In the genomic region with DNA sequence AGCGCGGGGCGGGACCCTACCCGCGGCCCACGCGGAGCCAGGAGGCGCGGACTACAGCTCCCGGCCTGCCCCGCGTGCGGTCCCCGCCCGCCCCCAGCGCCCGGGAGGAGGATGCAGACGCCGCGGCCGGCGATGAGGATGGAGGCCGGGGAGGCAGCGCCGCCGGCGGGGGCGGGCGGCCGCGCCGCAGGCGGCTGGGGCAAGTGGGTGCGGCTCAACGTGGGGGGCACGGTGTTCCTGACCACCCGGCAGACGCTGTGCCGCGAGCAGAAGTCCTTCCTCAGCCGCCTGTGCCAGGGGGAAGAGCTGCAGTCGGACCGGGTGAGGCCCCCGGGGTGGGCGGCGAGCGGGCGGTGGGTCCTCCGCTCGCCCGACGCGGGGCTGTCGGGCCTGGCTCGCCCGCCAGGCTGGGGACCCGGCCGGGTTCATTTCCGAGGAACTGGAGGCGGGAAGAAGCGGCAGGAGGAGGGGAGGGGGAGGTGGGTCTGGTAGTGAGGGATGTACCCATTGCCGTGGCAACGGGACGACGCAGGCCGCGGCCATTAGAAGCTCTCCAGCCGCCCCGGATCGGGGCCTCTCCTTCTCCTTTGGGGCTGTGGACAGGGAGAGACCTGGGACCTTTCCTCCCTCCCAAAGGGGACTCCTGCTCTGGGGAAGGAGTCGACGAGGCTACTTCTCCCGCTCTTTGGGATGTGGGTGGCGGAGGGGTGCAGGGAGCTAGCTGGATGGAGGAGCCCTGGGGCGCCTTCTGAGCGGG, we compare ENCODE assay signal across 8 cellular contexts.
DNase-seq lines count a peak whose midpoint lies in the region; ATAC-seq and TF ChIP-seq lines count a peak whose summit lies in the region.

A gene with protein sequence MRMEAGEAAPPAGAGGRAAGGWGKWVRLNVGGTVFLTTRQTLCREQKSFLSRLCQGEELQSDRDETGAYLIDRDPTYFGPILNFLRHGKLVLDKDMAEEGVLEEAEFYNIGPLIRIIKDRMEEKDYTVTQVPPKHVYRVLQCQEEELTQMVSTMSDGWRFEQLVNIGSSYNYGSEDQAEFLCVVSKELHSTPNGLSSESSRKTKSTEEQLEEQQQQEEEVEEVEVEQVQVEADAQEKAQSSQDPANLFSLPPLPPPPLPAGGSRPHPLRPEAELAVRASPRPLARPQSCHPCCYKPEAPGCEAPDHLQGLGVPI (plus strand): TSS at position 114 of the 757 bp plus-strand sequence. CDS start 19 bp downstream, at position 133.

- CTCF ChIA-PET in HEK293T (lab: Yijun Ruan, JAX): interaction anchor here (0.5 to 1.4 kb wide), 3 partner anchors 48 to 196 kb away, joined by 3 to 5 read pairs (median 3); no protein-coding TSS in a partner anchor

- POLR2A ChIA-PET in HEK293T (lab: Yijun Ruan, JAX): interaction anchor here (0.6 to 2.4 kb wide), 10 partner anchors 9 to 89 kb away, joined by 3 to 12 read pairs (median 4); a partner anchor contains a TSS

- H3K36me3 ChIP-seq in effector memory CD4-positive, alpha-beta T cell (ENCODE audit: control insufficient read depth, insufficient read depth, low read length): peaks cover 16% of the 10 kb centered on the region

- H3K4me3 ChIP-seq in effector memory CD4-positive, alpha-beta T cell (ENCODE audit: insufficient read depth, low read depth, low read length, poor library complexity, severe bottlenecking): peak within 1 kb of the TSS; percentile 73

- ATAC-seq in memory B cell (ENCODE audit: low read depth): peak; percentile 99

- peaks cover 6% of the 10 kb centered on the region for H3K4me1 Mint-ChIP-seq in memory B cell

- H3K27me3 Mint-ChIP-seq in memory B cell: no peaks in the 10 kb centered on the region

- H3K27ac Mint-ChIP-seq in memory B cell: peak within 1 kb of the TSS; percentile 53

- no peaks in the 10 kb centered on the region for H3K9me3 ChIP-seq in effector memory CD4-positive, alpha-beta T cell (ENCODE audit: control insufficient read depth, low read length)

- peak within 1 kb of the TSS; percentile 84 for H3K4me3 Mint-ChIP-seq in memory B cell

- H3K4me1 ChIP-seq in effector memory CD4-positive, alpha-beta T cell (ENCODE audit: control insufficient read depth, insufficient read depth, low read length, poor library complexity, severe bottlenecking): peaks cover 7% of the 10 kb centered on the region

- H3K36me3 Mint-ChIP-seq in memory B cell: peaks cover 7% of the 10 kb centered on the region

- H3K27ac ChIP-seq in effector memory CD4-positive, alpha-beta T cell (ENCODE audit: insufficient read depth, low read length, poor library complexity, severe bottlenecking): peak within 1 kb of the TSS; percentile 42

- DNase-seq in EH (ENCODE audit: low read depth): peak; percentile 78
- DNase-seq in HEK293T (ENCODE audit: extremely low spot score): peak; percentile 95
- DNase-seq in NCI-H510A treated with DMSO at 0.1 percent for 48 hours (lab: John Stamatoyannopoulos, UW): peak; percentile 24
- DNase-seq in activated CD8-positive, alpha-beta memory T cell treated with anti-CD3 and anti-CD28 coated beads for 1 hour (ENCODE audit: extremely low read depth in 1 of 2, low read depth in 1 of 2): peak; percentile 34 to 66
- peak; percentile 42 to 62 (median 49) for DNase-seq in effector memory CD4-positive, alpha-beta T cell
- peak; percentile 53 to 63 for DNase-seq in memory B cell (ENCODE audit: low spot score in 2 of 2)
- peak; percentile 62 to 77 (median 62) for DNase-seq in stimulated activated CD4-positive, alpha-beta T cell treated with anti-CD3 and anti-CD28 coated beads, TNF-alpha, amount 100 ng/mL, for 48 hours (ENCODE audit: low read depth in 3 of 3)
- DNase-seq in OCI-M2 (lab: John Stamatoyannopoulos, UW; ENCODE audit: unreplicated experiment): no peak

- no peaks in the 10 kb centered on the region for H3K27me3 ChIP-seq in effector memory CD4-positive, alpha-beta T cell (replicated peaks; ENCODE audit: control insufficient read depth, insufficient read depth, low read length, poor library complexity, severe bottlenecking)

- H3K9me3 Mint-ChIP-seq in memory B cell: no peaks in the 10 kb centered on the region

TF ChIP-seq in HEK293T, 16 proteins besides CTCF, POLR2A, EP300 and RAD21:
- TF ChIP-seq ELF4 (IDR thresholded peaks at IDR 0.05): no peak
- TF ChIP-seq SP1 (IDR thresholded peaks at IDR 0.05): no peak
- no peak for TF ChIP-seq FOXM1 (IDR thresholded peaks at IDR 0.05; ENCODE audit: borderline replicate concordance)
- no peak for TF ChIP-seq BHLHE40 (IDR thresholded peaks at IDR 0.05; ENCODE audit: borderline replicate concordance)
- no peak for TF ChIP-seq SUZ12 (IDR thresholded peaks at IDR 0.05)
- TF ChIP-seq ARNT (IDR thresholded peaks at IDR 0.05): no peak
- TF ChIP-seq, protein P1, sequence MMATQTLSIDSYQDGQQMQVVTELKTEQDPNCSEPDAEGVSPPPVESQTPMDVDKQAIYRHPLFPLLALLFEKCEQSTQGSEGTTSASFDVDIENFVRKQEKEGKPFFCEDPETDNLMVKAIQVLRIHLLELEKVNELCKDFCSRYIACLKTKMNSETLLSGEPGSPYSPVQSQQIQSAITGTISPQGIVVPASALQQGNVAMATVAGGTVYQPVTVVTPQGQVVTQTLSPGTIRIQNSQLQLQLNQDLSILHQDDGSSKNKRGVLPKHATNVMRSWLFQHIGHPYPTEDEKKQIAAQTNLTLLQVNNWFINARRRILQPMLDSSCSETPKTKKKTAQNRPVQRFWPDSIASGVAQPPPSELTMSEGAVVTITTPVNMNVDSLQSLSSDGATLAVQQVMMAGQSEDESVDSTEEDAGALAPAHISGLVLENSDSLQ (IDR thresholded peaks at IDR 0.05): no peak
- no peak for TF ChIP-seq TARDBP (IDR thresholded peaks at IDR 0.05)
- no peak for TF ChIP-seq FOXA1 (IDR thresholded peaks at IDR 0.05)
- no peak for TF ChIP-seq LEF1 (IDR thresholded peaks at IDR 0.05; ENCODE audit: borderline replicate concordance)
- no peak for TF ChIP-seq NFRKB (IDR thresholded peaks at IDR 0.05)
- no peak for TF ChIP-seq CTBP1 (IDR thresholded peaks at IDR 0.05; ENCODE audit: borderline replicate concordance)
- TF ChIP-seq ZNF384 (IDR thresholded peaks at IDR 0.05): no peak
- no peak for TF ChIP-seq HDGF (IDR thresholded peaks at IDR 0.05; ENCODE audit: borderline replicate concordance)
